Comparison of ENCODE assay signal across 15 cellular contexts in the genomic region with DNA sequence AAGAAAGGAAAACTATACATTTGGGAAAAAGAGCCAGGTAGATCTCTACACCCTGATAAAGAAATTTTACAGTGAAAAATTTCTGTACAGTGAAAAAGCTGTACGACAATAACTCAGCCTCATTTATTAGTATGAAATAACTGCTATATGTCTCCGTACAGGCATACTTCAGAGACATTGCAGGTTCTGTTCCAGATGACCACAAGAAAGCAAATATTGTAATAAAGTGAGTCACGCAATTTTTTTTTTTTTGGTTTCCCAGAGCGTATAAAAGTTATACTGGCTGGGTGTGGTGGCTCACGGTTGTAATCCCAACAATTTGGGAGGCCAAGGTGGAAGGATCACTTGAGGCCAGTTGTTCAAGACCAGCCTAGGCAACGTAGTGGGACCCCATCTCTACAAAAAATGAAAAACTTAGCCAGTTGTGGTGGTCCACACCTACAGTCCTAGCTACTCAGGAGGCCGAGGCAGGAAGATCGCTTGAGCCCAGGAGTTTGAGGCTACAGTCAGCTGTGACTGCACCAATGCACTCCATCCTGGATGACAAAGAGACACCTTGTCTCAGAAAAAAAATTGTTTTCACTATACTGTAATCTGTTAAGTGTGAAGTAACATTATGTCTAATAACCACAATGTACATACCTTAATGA.
"Had no signal": no experiment of that assay in that cellular context is flagged by ENCODE, and none has a peak within 500 bp of the region (broad histone marks: within the 10 kb centered on the region; RNA-seq: fewer than 3 reads in every experiment).

No MANE protein-coding gene starts in this region.

- H3K27me3 ChIP-seq: cardiac muscle cell, hepatocyte, neutrophil, vagina had no signal

- H3K4me3 Mint-ChIP-seq: activated CD4-positive, alpha-beta T cell treated with anti-CD3 and anti-CD28 coated beads, Interleukin-2, amount 10 ng/mL, durations not matched to agents 7 days and 5 days; activated naive CD4-positive, alpha-beta T cell treated with anti-CD3 and anti-CD28 coated beads for 36 hours; activated naive CD8-positive, alpha-beta T cell treated with anti-CD3 and anti-CD28 coated beads, Interleukin-2, amount 50 U/mL, for 24 hours; naive thymus-derived CD4-positive, alpha-beta T cell; stimulated activated naive B cell treated with anti-CD40 and anti-IgM and Interleukin-4, amounts not matched to agents 10 μg/mL and 1 μg/mL and 100 μg/mL, for 72 hours had no signal

- H3K27ac Mint-ChIP-seq: activated CD4-positive, alpha-beta T cell treated with anti-CD3 and anti-CD28 coated beads, Interleukin-2, amount 10 ng/mL, durations not matched to agents 7 days and 5 days; activated naive CD4-positive, alpha-beta T cell treated with anti-CD3 and anti-CD28 coated beads for 36 hours; activated naive CD8-positive, alpha-beta T cell treated with anti-CD3 and anti-CD28 coated beads, Interleukin-2, amount 50 U/mL, for 24 hours; naive thymus-derived CD4-positive, alpha-beta T cell; stimulated activated naive B cell treated with anti-CD40 and anti-IgM and Interleukin-4, amounts not matched to agents 10 μg/mL and 1 μg/mL and 100 μg/mL, for 72 hours had no signal

- H3K36me3 ChIP-seq: cardiac muscle cell, neutrophil, tibial artery, vagina had no signal

- H3K27me3 Mint-ChIP-seq: activated CD4-positive, alpha-beta T cell treated with anti-CD3 and anti-CD28 coated beads, Interleukin-2, amount 10 ng/mL, durations not matched to agents 7 days and 5 days; activated naive CD8-positive, alpha-beta T cell treated with anti-CD3 and anti-CD28 coated beads, Interleukin-2, amount 50 U/mL, for 24 hours; stimulated activated naive B cell treated with anti-CD40 and anti-IgM and Interleukin-4, amounts not matched to agents 10 μg/mL and 1 μg/mL and 100 μg/mL, for 72 hours had no signal

- H3K9me3 Mint-ChIP-seq: activated CD4-positive, alpha-beta T cell treated with anti-CD3 and anti-CD28 coated beads, Interleukin-2, amount 10 ng/mL, durations not matched to agents 7 days and 5 days; activated naive CD4-positive, alpha-beta T cell treated with anti-CD3 and anti-CD28 coated beads for 36 hours; activated naive CD8-positive, alpha-beta T cell treated with anti-CD3 and anti-CD28 coated beads, Interleukin-2, amount 50 U/mL, for 24 hours; naive thymus-derived CD4-positive, alpha-beta T cell; stimulated activated naive B cell treated with anti-CD40 and anti-IgM and Interleukin-4, amounts not matched to agents 10 μg/mL and 1 μg/mL and 100 μg/mL, for 72 hours had no signal

- H3K9me3 ChIP-seq: neutrophil, tibial artery, vagina had no signal

- H3K4me1 Mint-ChIP-seq: activated CD4-positive, alpha-beta T cell treated with anti-CD3 and anti-CD28 coated beads, Interleukin-2, amount 10 ng/mL, durations not matched to agents 7 days and 5 days; activated naive CD8-positive, alpha-beta T cell treated with anti-CD3 and anti-CD28 coated beads, Interleukin-2, amount 50 U/mL, for 24 hours; naive thymus-derived CD4-positive, alpha-beta T cell; stimulated activated naive B cell treated with anti-CD40 and anti-IgM and Interleukin-4, amounts not matched to agents 10 μg/mL and 1 μg/mL and 100 μg/mL, for 72 hours had no signal

- ATAC-seq: activated naive CD8-positive, alpha-beta T cell treated with anti-CD3 and anti-CD28 coated beads, Interleukin-2, amount 50 U/mL, for 24 hours; esophagus mucosa; left lobe of liver; naive thymus-derived CD4-positive, alpha-beta T cell; stimulated activated naive B cell treated with anti-CD40 and anti-IgM and Interleukin-4, amounts not matched to agents 10 μg/mL and 1 μg/mL and 100 μg/mL, for 72 hours had no signal

- DNase-seq: activated CD4-positive, alpha-beta T cell treated with anti-CD3 and anti-CD28 coated beads, Interleukin-2, amount 10 ng/mL, durations not matched to agents 7 days and 5 days; activated CD4-positive, CD25-positive, alpha-beta regulatory T cell; activated naive CD4-positive, alpha-beta T cell treated with anti-CD3 and anti-CD28 coated beads for 36 hours; activated naive CD8-positive, alpha-beta T cell treated with anti-CD3 and anti-CD28 coated beads, Interleukin-2, amount 50 U/mL, for 24 hours; islet precursor cell; naive thymus-derived CD4-positive, alpha-beta T cell; retina; stimulated activated naive B cell treated with anti-CD40 and anti-IgM and Interleukin-4, amounts not matched to agents 10 μg/mL and 1 μg/mL and 100 μg/mL, for 72 hours; tibial artery had no signal

- H3K27ac ChIP-seq: cardiac muscle cell, hepatocyte, neutrophil, tibial artery, vagina had no signal

- H3K36me3 Mint-ChIP-seq: naive thymus-derived CD4-positive, alpha-beta T cell; stimulated activated naive B cell treated with anti-CD40 and anti-IgM and Interleukin-4, amounts not matched to agents 10 μg/mL and 1 μg/mL and 100 μg/mL, for 72 hours had no signal

- H3K4me3 ChIP-seq: cardiac muscle cell, hepatocyte, tibial artery, vagina had no signal

- H3K4me1 ChIP-seq: tibial artery, vagina had no signal
